25 cellular contexts compared by ENCODE assay signal in the genomic region with DNA sequence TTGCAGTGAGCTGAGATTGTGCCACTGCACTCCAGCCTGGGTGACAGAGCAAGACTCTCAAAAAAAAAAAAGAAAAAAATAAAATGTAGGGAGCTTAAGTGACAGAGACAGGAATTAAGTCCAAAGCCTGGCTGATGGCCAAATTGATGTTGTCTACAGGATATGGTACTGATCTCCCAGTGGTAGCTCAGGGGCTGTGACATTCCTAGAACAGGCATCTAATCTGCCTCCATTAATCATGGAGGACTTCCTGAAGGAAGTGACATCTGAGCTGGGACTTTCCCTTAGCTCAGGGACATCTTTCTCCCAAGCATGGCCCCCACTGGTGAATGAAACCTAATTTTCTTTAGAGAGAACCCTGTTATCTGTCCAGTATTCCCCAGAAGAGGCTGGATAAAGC. TPM values are rescaled to one million over a fixed set of nuclear protein-coding genes. Genes with fewer than 3 reads are reported as not detected.
"Had no signal": no experiment of that assay in that cellular context is flagged by ENCODE, and none has a peak within 500 bp of the region (broad histone marks: within the 10 kb centered on the region; RNA-seq: fewer than 3 reads in every experiment).

No MANE protein-coding gene starts in this region.

- H3K27ac ChIP-seq: ascending aorta, coronary artery, gastrocnemius medialis, left lung, prostate gland, tibial artery, WERI-Rb-1 had no signal

- H3K36me3 ChIP-seq: ascending aorta, gastrocnemius medialis, left lung, prostate gland, tibial artery, WERI-Rb-1 had no signal

- DNase-seq: activated CD4-positive, alpha-beta T cell treated with anti-CD3 and anti-CD28 coated beads for 1 hour; activated CD4-positive, alpha-beta T cell treated with anti-CD3 and anti-CD28 coated beads, Interleukin-2, amount 50 U/mL, for 4 hours; activated effector memory CD4-positive, alpha-beta T cell treated with anti-CD3 and anti-CD28 coated beads, Interleukin-2, amount 50 U/mL, for 16 hours; activated naive CD4-positive, alpha-beta T cell treated with anti-CD3 and anti-CD28 coated beads, Interleukin-2, amount 50 U/mL, for 16 hours; activated T-cell treated with anti-CD3 and anti-CD28 coated beads, Interleukin-2, amount 50 U/mL, for 72 hours; effector CD4-positive, alpha-beta T cell; gastrocnemius medialis; head of caudate nucleus; kidney; left lung; right cardiac atrium; stimulated activated CD4-positive, alpha-beta T cell treated with anti-CD3 and anti-CD28 coated beads, Interleukin-2, amount 100 ng/mL, for 24 hours; stimulated activated naive CD8-positive, alpha-beta T cell treated with anti-CD3 and anti-CD28 coated beads, Interleukin-15, Interleukin-2, amounts not matched to agents 100 U/mL and 50 U/mL, for 24 hours; substantia nigra; tibial artery; WERI-Rb-1 had no signal

- H3K27me3 ChIP-seq: ascending aorta, gastrocnemius medialis, left lung had no signal

- H3K9me3 ChIP-seq: ascending aorta, gastrocnemius medialis, left lung, prostate gland, tibial artery had no signal

- H3K4me1 ChIP-seq: ascending aorta, gastrocnemius medialis, left lung, prostate gland, tibial artery had no signal

- H3K4me3 ChIP-seq: ascending aorta, coronary artery, gastrocnemius medialis, left lung, prostate gland, tibial artery had no signal

RNA-seq across cellular contexts. Expression of gene EDDM13, which starts 11.4 kb away (rescaled TPM):
- total RNA-seq: ascending aorta, gastrocnemius medialis, left lung, mononuclear cell, neural crest cell, omental fat pad, prostate gland, right cardiac atrium, skeletal muscle tissue had no signal

RNA-seq across cellular contexts. Expression of gene ZSCAN5C, which starts 59.1 kb away (rescaled TPM):
- total RNA-seq: activated CD8-positive, alpha-beta memory T cell treated with anti-CD3 and anti-CD28 coated beads for 36 hours; activated T-cell treated with anti-CD3 and anti-CD28 coated beads, Interleukin-2, amount 50 U/mL, for 72 hours; ascending aorta; esophagus mucosa; gastrocnemius medialis; kidney; left lung; mononuclear cell; neural crest cell; omental fat pad; prostate gland; right cardiac atrium; skeletal muscle tissue had no signal
